9 cellular contexts compared by ENCODE assay signal in genomic region chr3:159854500-159855124, GRCh38. TPM values are rescaled to one million over a fixed set of nuclear protein-coding genes. Genes with fewer than 3 reads are reported as not detected.
DNase-seq lines count a peak whose midpoint lies in the region; ATAC-seq and TF ChIP-seq lines count a peak whose summit lies in the region.
"Had no signal": no experiment of that assay in that cellular context is flagged by ENCODE, and none has a peak within 500 bp of the region (broad histone marks: within the 10 kb centered on the region; RNA-seq: fewer than 3 reads in every experiment).

No MANE protein-coding gene starts in this region.

- no peak for TF ChIP-seq CTCF in endothelial cell (IDR thresholded peaks at IDR 0.05; ENCODE audit: unreplicated experiment)

- no peak for ATAC-seq in HG02884 (IDR thresholded peaks at IDR 0.05; ENCODE audit: unreplicated experiment)
- no peak for ATAC-seq in HG03354 (IDR thresholded peaks at IDR 0.05; ENCODE audit: poor library complexity, severe bottlenecking, unreplicated experiment)
- no peak for ATAC-seq in activated CD8-positive, alpha-beta memory T cell treated with anti-CD3 and anti-CD28 coated beads, Interleukin-2, amount 10 ng/mL, durations not matched to agents 7 days and 5 days

- no peaks in the 10 kb centered on the region for H3K36me3 ChIP-seq in ACC112 (ENCODE audit: insufficient read depth, low read length)
- no peaks in the 10 kb centered on the region for H3K36me3 ChIP-seq in MG63

- CTCF ChIA-PET in activated CD8-positive, alpha-beta memory T cell treated with anti-CD3 and anti-CD28 coated beads, Interleukin-2, amount 10 ng/mL, durations not matched to agents 7 days and 5 days (lab: Charles Lee), result no interaction called here

- peak overlapping the region; percentile 92 for H3K4me3 Mint-ChIP-seq in endothelial cell (ENCODE audit: unreplicated experiment)
- H3K4me3 Mint-ChIP-seq in activated CD8-positive, alpha-beta memory T cell treated with anti-CD3 and anti-CD28 coated beads, Interleukin-2, amount 10 ng/mL, durations not matched to agents 7 days and 5 days, result no peak overlapping the region
- H3K4me3 Mint-ChIP-seq: CD4-positive, alpha-beta memory T cell had no signal

- peak overlapping the region; percentile 94 for H3K27ac Mint-ChIP-seq in endothelial cell (ENCODE audit: unreplicated experiment)
- no peak overlapping the region for H3K27ac Mint-ChIP-seq in activated CD8-positive, alpha-beta memory T cell treated with anti-CD3 and anti-CD28 coated beads, Interleukin-2, amount 10 ng/mL, durations not matched to agents 7 days and 5 days
- H3K27ac Mint-ChIP-seq: CD4-positive, alpha-beta memory T cell had no signal

- peaks cover 50% of the 10 kb centered on the region for H3K79me2 ChIP-seq in ACC112 (ENCODE audit: control insufficient read depth, insufficient read depth, low read length, unreplicated experiment)

- no peaks in the 10 kb centered on the region for H3K9me3 ChIP-seq in MG63

- H3K27me3 ChIP-seq in ACC112 (ENCODE audit: insufficient read depth, low read length) (no peaks in the 10 kb centered on the region), MG63 (no peaks in the 10 kb centered on the region)

- H3K27ac ChIP-seq in ACC112 (ENCODE audit: low read depth, low read length), result peak overlapping the region; percentile 83

- H3K4me1 ChIP-seq in ACC112 (ENCODE audit: control insufficient read depth, insufficient read depth, low read length, unreplicated experiment), result peaks cover 50% of the 10 kb centered on the region

- peak overlapping the region; percentile 28 for H2AFZ ChIP-seq in ACC112 (ENCODE audit: low read length, unreplicated experiment)

- DNase-seq in MG63, result peak; percentile 71
- no peak for DNase-seq in endothelial cell (ENCODE audit: low spot score)
- DNase-seq in myocyte (ENCODE audit: low read depth), result peak; percentile 86
- DNase-seq in activated effector memory CD4-positive, alpha-beta T cell treated with Interleukin-2 at 50 U/mL for 16 hours, result no peak
- no peak for DNase-seq in activated CD8-positive, alpha-beta memory T cell treated with anti-CD3 and anti-CD28 coated beads, Interleukin-2, amount 10 ng/mL, durations not matched to agents 7 days and 5 days
- DNase-seq: CD4-positive, alpha-beta memory T cell had no signal

- peaks cover 18% of the 10 kb centered on the region for H3K36me3 Mint-ChIP-seq in endothelial cell (ENCODE audit: low read depth, unreplicated experiment)
- no peaks in the 10 kb centered on the region for H3K36me3 Mint-ChIP-seq in activated CD8-positive, alpha-beta memory T cell treated with anti-CD3 and anti-CD28 coated beads, Interleukin-2, amount 10 ng/mL, durations not matched to agents 7 days and 5 days
- H3K36me3 Mint-ChIP-seq: CD4-positive, alpha-beta memory T cell had no signal

- no peaks in the 10 kb centered on the region for H3K9me3 Mint-ChIP-seq in endothelial cell (ENCODE audit: unreplicated experiment)
- H3K9me3 Mint-ChIP-seq in activated CD8-positive, alpha-beta memory T cell treated with anti-CD3 and anti-CD28 coated beads, Interleukin-2, amount 10 ng/mL, durations not matched to agents 7 days and 5 days (ENCODE audit: low read depth), result no peaks in the 10 kb centered on the region

- peaks cover 3% of the 10 kb centered on the region for H3K27me3 Mint-ChIP-seq in endothelial cell (ENCODE audit: unreplicated experiment)
- peaks cover 44% of the 10 kb centered on the region for H3K27me3 Mint-ChIP-seq in activated CD8-positive, alpha-beta memory T cell treated with anti-CD3 and anti-CD28 coated beads, Interleukin-2, amount 10 ng/mL, durations not matched to agents 7 days and 5 days

- H3K4me3 ChIP-seq in ACC112 (ENCODE audit: low read depth, low read length), result peak overlapping the region; percentile 46
- H3K4me3 ChIP-seq in MG63, result no peak overlapping the region

- H3K4me1 Mint-ChIP-seq in endothelial cell (ENCODE audit: unreplicated experiment), result peaks cover 87% of the 10 kb centered on the region
- no peaks in the 10 kb centered on the region for H3K4me1 Mint-ChIP-seq in activated CD8-positive, alpha-beta memory T cell treated with anti-CD3 and anti-CD28 coated beads, Interleukin-2, amount 10 ng/mL, durations not matched to agents 7 days and 5 days

RNA-seq across cellular contexts. Expression of gene SCHIP1, which starts 15.0 kb away (rescaled TPM):
- 0.43 and 3.7 TPM in 2 replicates for total RNA-seq in MG63 (2014; rRNA removed; shearing (Covaris generic); ENCODE audit: low replicate concordance)
- total RNA-seq in endothelial cell (ENCODE audit: unreplicated experiment) (102 TPM), myocyte (17.1 and 26.5 TPM in 2 replicates)
- 9.3 TPM for polyA plus RNA-seq in myocyte (2012)
- total RNA-seq in activated CD8-positive, alpha-beta memory T cell treated with anti-CD3 and anti-CD28 coated beads, Interleukin-2, amount 10 ng/mL, durations not matched to agents 7 days and 5 days, result under 1 TPM; 0.23 to 0.41 TPM
- total RNA-seq: CD4-positive, alpha-beta memory T cell had no signal
- polyA plus RNA-seq: CD4-positive, alpha-beta memory T cell had no signal

Comparison
In these comparisons a context has a peak if more than half of its experiments do, and no peak if none do; other contexts are left out.
1. DNase-seq: peak in MG63 (single experiment) and myocyte (single experiment); none in endothelial cell (single experiment), activated effector memory CD4-positive, alpha-beta T cell treated with Interleukin-2 at 50 U/mL for 16 hours (single experiment) and activated CD8-positive, alpha-beta memory T cell treated with anti-CD3 and anti-CD28 coated beads, Interleukin-2, amount 10 ng/mL, durations not matched to agents 7 days and 5 days (single experiment).